ENCODE assay signal across 9 cellular contexts in genomic region chr1:14929547-14930223, GRCh38.
DNase-seq lines count a peak whose midpoint lies in the region; ATAC-seq and TF ChIP-seq lines count a peak whose summit lies in the region.
"Had no signal": no experiment of that assay in that cellular context is flagged by ENCODE, and none has a peak within 500 bp of the region (broad histone marks: within the 10 kb centered on the region; RNA-seq: fewer than 3 reads in every experiment).

No MANE protein-coding gene starts in this region.

- H3K27me3 ChIP-seq in Caco-2 (replicated peaks; ENCODE audit: control insufficient read depth, insufficient read depth, low read length) (no peaks in the 10 kb centered on the region; the same call in 1 of the 2 replicates), fibroblast of lung (ENCODE audit: control insufficient read depth, insufficient read depth, low read length) (no peaks in the 10 kb centered on the region), H7 (ENCODE audit: control insufficient read depth, insufficient read depth, low read length) (peaks cover 23% of the 10 kb centered on the region)

- H3K36me3 ChIP-seq in Caco-2 (ENCODE audit: control insufficient read depth, insufficient read depth, low read length) (no peaks in the 10 kb centered on the region), fibroblast of lung (ENCODE audit: control insufficient read depth, insufficient read depth, low read length) (no peaks in the 10 kb centered on the region), H7 (replicated peaks; ENCODE audit: control insufficient read depth, insufficient read depth, low read length) (no peaks in the 10 kb centered on the region)

- no peak overlapping the region for H2AFZ ChIP-seq in fibroblast of lung (ENCODE audit: low read length)

- H3K4me1 ChIP-seq in Caco-2 (peaks cover 4% of the 10 kb centered on the region; the same call in 1 of the 2 replicates), fibroblast of lung (ENCODE audit: control insufficient read depth, extremely low read depth, insufficient read depth, low read length) (peaks cover 30% of the 10 kb centered on the region)

- no peaks in the 10 kb centered on the region for H4K20me1 ChIP-seq in fibroblast of lung (ENCODE audit: control insufficient read depth, extremely low read depth, insufficient read depth, low read length)

- no peak overlapping the region for H3K27ac ChIP-seq in fibroblast of lung (ENCODE audit: insufficient read depth, low read length)

- H3K4me3 Mint-ChIP-seq in Caco-2 (ENCODE audit: unreplicated experiment) (peak overlapping the region; percentile 32), nephron progenitor cell (peak overlapping the region; percentile 11)
- H3K4me3 Mint-ChIP-seq: stimulated activated naive B cell treated with anti-CD40 and anti-IgM and Interleukin-4, amounts not matched to agents 10 μg/mL and 1 μg/mL and 100 μg/mL, for 72 hours had no signal

- ATAC-seq in GM18498 (IDR thresholded peaks at IDR 0.05; ENCODE audit: unreplicated experiment), result no peak
- ATAC-seq: stimulated activated naive B cell treated with anti-CD40 and anti-IgM and Interleukin-4, amounts not matched to agents 10 μg/mL and 1 μg/mL and 100 μg/mL, for 72 hours had no signal

- BruUV-seq in Caco-2 (replicated peaks; lab: Mats Ljungman, UMichigan), result no TSS peak

- H3K36me3 Mint-ChIP-seq in Caco-2 (ENCODE audit: insufficient read depth, unreplicated experiment) (no peaks in the 10 kb centered on the region), nephron progenitor cell (ENCODE audit: low read depth) (no peaks in the 10 kb centered on the region)
- H3K36me3 Mint-ChIP-seq: stimulated activated naive B cell treated with anti-CD40 and anti-IgM and Interleukin-4, amounts not matched to agents 10 μg/mL and 1 μg/mL and 100 μg/mL, for 72 hours had no signal

- POLR2A ChIA-PET in Caco-2 (lab: Charles Lee), result no interaction called here

- no peak overlapping the region for H3K4me3 ChIP-seq in Caco-2 (ENCODE audit: low read depth, low read length)
- no peak overlapping the region for H3K4me3 ChIP-seq in fibroblast of lung (replicated peaks in 1 of 4; ENCODE audit: control extremely low read depth in 1 of 4, insufficient read depth in 1 of 4, low read depth in 3 of 4, low read length in 4 of 4)
- H3K4me3 ChIP-seq in H7 (ENCODE audit: insufficient read depth, low read depth, low read length), result no peak overlapping the region

- no peak overlapping the region for H3K9ac ChIP-seq in fibroblast of lung (ENCODE audit: insufficient read depth, low read length)

- peaks cover 4% of the 10 kb centered on the region for H3K79me2 ChIP-seq in fibroblast of lung (ENCODE audit: control insufficient read depth, insufficient read depth, low read length)

- intact Hi-C loops in Caco-2 (cut with micrococcal nuclease; ENCODE audit: unreplicated experiment), result no loop called here

- peak overlapping the region; percentile 38 for H3K27ac Mint-ChIP-seq in Caco-2 (ENCODE audit: unreplicated experiment)
- peak overlapping the region; percentile 75 for H3K27ac Mint-ChIP-seq in nephron progenitor cell
- H3K27ac Mint-ChIP-seq: stimulated activated naive B cell treated with anti-CD40 and anti-IgM and Interleukin-4, amounts not matched to agents 10 μg/mL and 1 μg/mL and 100 μg/mL, for 72 hours had no signal

- TF ChIP-seq CTCF in Caco-2 (IDR thresholded peaks at IDR 0.05; ENCODE audit: insufficient read depth in 1 of 2, low read depth in 1 of 2, low read length in 1 of 2, severe bottlenecking in 1 of 2, unreplicated experiment in 1 of 2), result no peak
- TF ChIP-seq CTCF in fibroblast of lung (conservative IDR thresholded peaks at IDR 0.05 in 1 of 2, IDR thresholded peaks at IDR 0.05 in 1 of 2; ENCODE audit: low read depth in 1 of 2, low read length in 2 of 2), result no peak
- TF ChIP-seq CTCF in nephron progenitor cell (IDR thresholded peaks at IDR 0.05), result no peak

- H3K4me1 Mint-ChIP-seq in Caco-2 (ENCODE audit: low read depth, unreplicated experiment) (no peaks in the 10 kb centered on the region), nephron progenitor cell (peaks cover 78% of the 10 kb centered on the region)

- CTCF ChIA-PET in Caco-2 (lab: Charles Lee), result interaction anchor here (0.7 kb wide), 1 partner anchor 432 kb away, joined by 3 read pairs; no protein-coding TSS in a partner anchor

- H3K9me3 ChIP-seq in Caco-2, result no peaks in the 10 kb centered on the region
- H3K9me3 ChIP-seq in fibroblast of lung (ENCODE audit: control insufficient read depth, insufficient read depth, low read depth, low read length), result no peaks in the 10 kb centered on the region

- no peaks in the 10 kb centered on the region for H3K27me3 Mint-ChIP-seq in Caco-2 (ENCODE audit: insufficient read depth, unreplicated experiment)
- peaks cover 12% of the 10 kb centered on the region for H3K27me3 Mint-ChIP-seq in nephron progenitor cell (ENCODE audit: low read depth, poor library complexity)

- H3K9me3 Mint-ChIP-seq in Caco-2 (ENCODE audit: unreplicated experiment) (no peaks in the 10 kb centered on the region), nephron progenitor cell (no peaks in the 10 kb centered on the region)
- H3K9me3 Mint-ChIP-seq: stimulated activated naive B cell treated with anti-CD40 and anti-IgM and Interleukin-4, amounts not matched to agents 10 μg/mL and 1 μg/mL and 100 μg/mL, for 72 hours had no signal

- DNase-seq in Caco-2 (peak; percentile 50 to 70), NCI-H2029 treated with DMSO at 0.1 percent for 48 hours (lab: John Stamatoyannopoulos, UW) (peak; percentile 64), fibroblast of lung (ENCODE audit: low read depth in 2 of 2) (peak; percentile 72 to 79), nephron progenitor cell (no peak), H7 (no peak), germinal center (ENCODE audit: low spot score) (no peak)
- DNase-seq in activated CD4-positive, alpha-beta T cell treated with anti-CD3 and anti-CD28 coated beads for 1 hour, result no peak
- DNase-seq: stimulated activated naive B cell treated with anti-CD40 and anti-IgM and Interleukin-4, amounts not matched to agents 10 μg/mL and 1 μg/mL and 100 μg/mL, for 72 hours had no signal

- H3K4me2 ChIP-seq in fibroblast of lung (ENCODE audit: extremely low read depth, insufficient read depth, low read length), result peak overlapping the region; percentile 8

Comparison
In these comparisons a context has a peak if more than half of its experiments do, and no peak if none do; other contexts are left out.
1. DNase-seq: peak in Caco-2 (2 of 2), NCI-H2029 treated with DMSO at 0.1 percent for 48 hours (single experiment) and fibroblast of lung (2 of 2); none in nephron progenitor cell (single experiment), H7 (single experiment), activated CD4-positive, alpha-beta T cell treated with anti-CD3 and anti-CD28 coated beads for 1 hour (single experiment) and germinal center (single experiment).